In the genomic region with DNA sequence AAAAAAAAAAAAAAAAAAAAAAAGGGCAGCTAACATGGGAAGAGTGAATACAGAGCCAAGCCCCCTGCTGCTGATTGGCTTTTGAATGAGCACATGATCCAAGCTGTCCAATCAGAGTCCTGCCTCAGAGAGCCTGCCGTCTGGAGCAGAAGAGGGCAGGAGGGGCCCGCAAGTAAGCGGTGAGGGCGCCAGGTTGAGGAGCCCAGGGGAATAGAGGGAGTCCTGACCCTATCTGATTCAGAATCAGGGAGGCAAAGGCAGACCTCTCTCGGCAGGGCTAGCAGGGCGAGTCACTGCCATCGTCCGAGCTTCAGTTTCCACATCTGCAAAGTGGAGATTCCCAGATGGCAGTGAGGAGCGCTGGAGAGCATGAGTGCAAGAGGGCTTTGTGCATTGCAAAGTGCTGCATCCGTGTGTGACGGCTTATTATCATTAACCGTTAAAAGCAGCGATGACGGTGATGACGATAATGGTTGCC, we compare ENCODE assay signal across 9 cellular contexts.
DNase-seq lines count a peak whose midpoint lies in the region; ATAC-seq and TF ChIP-seq lines count a peak whose summit lies in the region.
"Had no signal": no experiment of that assay in that cellular context is flagged by ENCODE, and none has a peak within 500 bp of the region (broad histone marks: within the 10 kb centered on the region; RNA-seq: fewer than 3 reads in every experiment).

No MANE protein-coding gene starts in this region.

- intact Hi-C loops in Right ventricle myocardium inferior (cut with DNase I): no loop called here
- intact Hi-C loops in left cardiac atrium (cut with DNase I): no loop called here

- TF ChIP-seq CTCF in type B pancreatic cell (conservative IDR thresholded peaks at IDR 0.05): no peak

- ATAC-seq in Right ventricle myocardium inferior: peak; percentile 26
- no peak for ATAC-seq in left cardiac atrium
- ATAC-seq in GM18520 (IDR thresholded peaks at IDR 0.05; ENCODE audit: unreplicated experiment): no peak
- ATAC-seq in stimulated activated memory B cell treated with anti-CD40 and anti-IgM and Interleukin-4, amounts not matched to agents 10 μg/mL and 1 μg/mL and 100 μg/mL, for 72 hours: no peak

- TF ChIP-seq POLR2A in erythroblast (IDR thresholded peaks at IDR 0.05; ENCODE audit: low read length): no peak

- no peaks in the 10 kb centered on the region for H3K27me3 Mint-ChIP-seq in type B pancreatic cell
- H3K27me3 Mint-ChIP-seq in stimulated activated memory B cell treated with anti-CD40 and anti-IgM and Interleukin-4, amounts not matched to agents 10 μg/mL and 1 μg/mL and 100 μg/mL, for 72 hours: peaks cover 59% of the 10 kb centered on the region

- H3K9me3 Mint-ChIP-seq in type B pancreatic cell: no peaks in the 10 kb centered on the region
- H3K9me3 Mint-ChIP-seq in stimulated activated memory B cell treated with anti-CD40 and anti-IgM and Interleukin-4, amounts not matched to agents 10 μg/mL and 1 μg/mL and 100 μg/mL, for 72 hours: no peaks in the 10 kb centered on the region

- DNase-seq in Right ventricle myocardium inferior (ENCODE audit: missing footprints): peak; percentile 55
- no peak for DNase-seq in left cardiac atrium
- DNase-seq in NCI-H69 (lab: John Stamatoyannopoulos, UW): peak; percentile 91
- peak; percentile 11 to 14 for DNase-seq in erythroblast (lab: John Stamatoyannopoulos, UW)
- DNase-seq in type B pancreatic cell (ENCODE audit: extremely low spot score, unreplicated experiment): no peak
- no peak for DNase-seq in activated gamma-delta T cell treated with Interleukin-2 at 50 U/mL for 16 hours
- DNase-seq: left ventricle myocardium inferior had no signal

- peaks cover 11% of the 10 kb centered on the region for H3K4me1 Mint-ChIP-seq in type B pancreatic cell (ENCODE audit: unreplicated experiment)
- peaks cover 16% of the 10 kb centered on the region for H3K4me1 Mint-ChIP-seq in stimulated activated memory B cell treated with anti-CD40 and anti-IgM and Interleukin-4, amounts not matched to agents 10 μg/mL and 1 μg/mL and 100 μg/mL, for 72 hours

- H3K36me3 Mint-ChIP-seq in type B pancreatic cell: peaks cover 4% of the 10 kb centered on the region
- H3K36me3 Mint-ChIP-seq in stimulated activated memory B cell treated with anti-CD40 and anti-IgM and Interleukin-4, amounts not matched to agents 10 μg/mL and 1 μg/mL and 100 μg/mL, for 72 hours: no peaks in the 10 kb centered on the region

- H3K27ac Mint-ChIP-seq in type B pancreatic cell: no peak overlapping the region
- H3K27ac Mint-ChIP-seq in stimulated activated memory B cell treated with anti-CD40 and anti-IgM and Interleukin-4, amounts not matched to agents 10 μg/mL and 1 μg/mL and 100 μg/mL, for 72 hours: no peak overlapping the region

- peak overlapping the region; percentile 45 for H3K4me3 Mint-ChIP-seq in type B pancreatic cell
- H3K4me3 Mint-ChIP-seq in stimulated activated memory B cell treated with anti-CD40 and anti-IgM and Interleukin-4, amounts not matched to agents 10 μg/mL and 1 μg/mL and 100 μg/mL, for 72 hours: no peak overlapping the region

Comparison
In these comparisons a context has a peak if more than half of its experiments do, and no peak if none do; other contexts are left out.
1. DNase-seq: peak in Right ventricle myocardium inferior (single experiment), NCI-H69 (single experiment) and erythroblast (2 of 2); none in left cardiac atrium (single experiment), type B pancreatic cell (single experiment) and activated gamma-delta T cell treated with Interleukin-2 at 50 U/mL for 16 hours (single experiment).